In genomic region chr5:162429161-162429560, GRCh38 we compare ENCODE assay signal across 34 cellular contexts.
"Had no signal": no experiment of that assay in that cellular context is flagged by ENCODE, and none has a peak within 500 bp of the region (broad histone marks: within the 10 kb centered on the region; RNA-seq: fewer than 3 reads in every experiment).

No MANE protein-coding gene starts in this region.

- H3K36me3 ChIP-seq: MG63 had no signal

- H3K4me3 ChIP-seq: MG63 had no signal

- H3K9me3 ChIP-seq: MG63 had no signal

- DNase-seq: Karpas-422, Kasumi-1, KBM-7, KG1, MG63, MM.1S, MV-4-11, NCI-H1048, NCI-H1092, NCI-H1092 treated with DMSO at 0.1 percent for 48 hours, NCI-H1105, NCI-H1105 treated with DMSO at 0.1 percent for 48 hours, NCI-H1417, NCI-H1417 treated with DMSO at 0.1 percent for 48 hours, NCI-H1436, NCI-H1436 treated with DMSO at 0.1 percent for 48 hours, NCI-H146, NCI-H1694, NCI-H1694 treated with DMSO at 0.1 percent for 48 hours, NCI-H187, NCI-H187 treated with DMSO at 0.1 percent for 48 hours, NCI-H1930, NCI-H2029, NCI-H2029 treated with DMSO at 0.1 percent for 48 hours, NCI-H2081, NCI-H2081 treated with DMSO at 0.1 percent for 48 hours, NCI-H2107, NCI-H2171, NCI-H2171 treated with DMSO at 0.1 percent for 48 hours, NCI-H2227 treated with DMSO at 0.1 percent for 48 hours, NCI-H226, NCI-H345, NCI-H446, NCI-H446 treated with DMSO at 0.1 percent for 48 hours had no signal
